ENCODE assay signal across 2 cellular contexts in the genomic region with DNA sequence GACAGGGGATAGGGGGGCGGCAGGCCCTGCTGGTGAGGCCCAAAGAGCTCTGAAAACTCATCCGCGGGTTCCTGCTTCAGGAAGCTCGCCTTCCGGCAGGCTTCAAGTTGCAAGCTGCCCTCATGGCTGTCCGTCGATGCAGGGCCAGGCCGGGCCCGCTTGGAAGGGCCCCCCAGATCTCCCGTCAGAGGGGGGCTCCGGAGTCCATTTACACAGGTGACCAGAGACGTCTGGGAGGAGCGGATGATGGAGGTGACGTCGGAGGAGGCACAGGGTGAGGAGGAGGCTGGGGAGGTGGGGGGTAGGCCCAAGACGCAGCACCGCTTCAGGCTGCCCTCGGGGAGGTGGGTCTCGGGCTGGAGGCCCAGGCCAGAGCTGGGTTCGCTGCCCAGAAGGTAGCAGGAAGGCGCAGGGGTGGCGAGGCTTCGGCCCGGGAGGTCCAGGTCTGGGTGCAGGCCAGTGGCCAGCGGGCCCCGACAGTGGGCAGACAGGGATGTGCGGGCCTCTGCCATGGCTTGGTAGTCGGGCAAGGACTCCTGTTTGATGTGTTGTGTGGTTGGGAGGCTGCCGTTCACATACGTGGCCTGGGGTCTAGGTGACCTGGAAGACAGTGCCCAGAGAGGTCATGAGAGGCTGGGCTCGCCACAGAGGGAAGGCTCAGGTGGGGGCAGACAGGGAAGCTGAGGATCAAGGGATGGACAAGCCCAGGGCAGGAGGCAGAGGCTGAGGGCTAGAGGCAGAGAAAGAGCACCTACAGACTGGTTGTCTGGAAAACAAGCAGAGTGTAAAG.
TF ChIP-seq lines count a peak whose summit lies in the region.

No MANE protein-coding gene starts in this region.

TF ChIP-seq in GM23338, 12 proteins besides CTCF, POLR2A, EP300 and RAD21 (continues in another document):
- TF ChIP-seq ZNF114 (CRISPR knock-in tag; IDR thresholded peaks at IDR 0.05), result no peak
- TF ChIP-seq STAT1 (IDR thresholded peaks at IDR 0.05; ENCODE audit: unreplicated experiment), result no peak
- TF ChIP-seq EZH2phosphoT487 (IDR thresholded peaks at IDR 0.05; ENCODE audit: unreplicated experiment), result no peak
- TF ChIP-seq ZNF462 (CRISPR knock-in tag; IDR thresholded peaks at IDR 0.05), result no peak
- no peak for TF ChIP-seq REST (IDR thresholded peaks at IDR 0.05; ENCODE audit: unreplicated experiment)
- TF ChIP-seq CREB1 (CRISPR knock-in tag; IDR thresholded peaks at IDR 0.05; ENCODE audit: low read depth), result no peak
- no peak for TF ChIP-seq NANOG (IDR thresholded peaks at IDR 0.05; ENCODE audit: borderline replicate concordance)
- no peak for TF ChIP-seq POLR2AphosphoS5 (IDR thresholded peaks at IDR 0.05; ENCODE audit: low read depth)

TF ChIP-seq in H1, 55 proteins besides CTCF, POLR2A, EP300 and RAD21:
- TF ChIP-seq E2F6 (IDR thresholded peaks at IDR 0.05) (0 out of 2 replicates have a peak, but pooled peaks have one; percentile 18), BCL11A (IDR thresholded peaks at IDR 0.05; ENCODE audit: low read depth in 2 of 2, low read length in 2 of 2) (no peak)
